10 cellular contexts compared by ENCODE assay signal in genomic region chr11:85316967-85317366, GRCh38.
DNase-seq lines count a peak whose midpoint lies in the region; ATAC-seq and TF ChIP-seq lines count a peak whose summit lies in the region.
"Had no signal": no experiment of that assay in that cellular context is flagged by ENCODE, and none has a peak within 500 bp of the region (broad histone marks: within the 10 kb centered on the region; RNA-seq: fewer than 3 reads in every experiment).

No MANE protein-coding gene starts in this region.

- H3K4me3 ChIP-seq in DOHH2 (ENCODE audit: low read length) (peak overlapping the region; percentile 61), stomach (no peak overlapping the region)

- no peaks in the 10 kb centered on the region for H3K9me2 ChIP-seq in DOHH2 (replicated peaks; ENCODE audit: control insufficient read depth, low read length)

- DNase-seq in NOMO-1 treated with DMSO at 0.1 percent for 48 hours (lab: John Stamatoyannopoulos, UW; ENCODE audit: unreplicated experiment) (peak; percentile 91), NCI-H526 (lab: John Stamatoyannopoulos, UW) (no peak), stomach (no peak), NCI-H2227 (lab: John Stamatoyannopoulos, UW; ENCODE audit: unreplicated experiment) (no peak)
- no peak for DNase-seq in effector CD4-positive, alpha-beta T cell
- DNase-seq: activated T-cell treated with anti-CD3 and anti-CD28 coated beads, Interleukin-2, amount 50 U/mL, for 24 hours had no signal

- TF ChIP-seq EP300 in stomach (IDR thresholded peaks at IDR 0.05), result no peak

- H3K79me2 ChIP-seq in DOHH2 (ENCODE audit: control insufficient read depth, low read length), result no peaks in the 10 kb centered on the region

- ATAC-seq in GM21367 (IDR thresholded peaks at IDR 0.05; ENCODE audit: unreplicated experiment) (peak; percentile 99), HG03354 (IDR thresholded peaks at IDR 0.05; ENCODE audit: poor library complexity, severe bottlenecking, unreplicated experiment) (peak; percentile 99)

- WGBS in stomach, 5 donors, result 48 to 60% (median 57%) methylated on average over 5 of the region's 5 CpGs

- no peaks in the 10 kb centered on the region for H3K9me3 ChIP-seq in DOHH2 (ENCODE audit: control insufficient read depth, insufficient read depth, low read length)
- peaks cover 0 to 8% (median 0%) of the 10 kb centered on the region in 4 donors for H3K9me3 ChIP-seq in stomach
- H3K9me3 ChIP-seq: neutrophil had no signal

- intact Hi-C loops in stomach (cut with DNase I; ENCODE audit: low total_unique reads), result no loop called here

- H4K20me1 ChIP-seq in DOHH2 (ENCODE audit: control insufficient read depth, insufficient read depth, low read depth, low read length), result no peaks in the 10 kb centered on the region

- H3K36me3 ChIP-seq in DOHH2 (ENCODE audit: control insufficient read depth, low read length), result peaks cover 13% of the 10 kb centered on the region; the same call in 1 of the 2 replicates
- H3K36me3 ChIP-seq in stomach, result no peaks in the 10 kb centered on the region
- H3K36me3 ChIP-seq: neutrophil had no signal

- TF ChIP-seq CTCF in DOHH2 (IDR thresholded peaks at IDR 0.05; ENCODE audit: low read depth, low read length, poor library complexity, severe bottlenecking) (no peak), stomach (IDR thresholded peaks at IDR 0.05) (no peak)

- peaks cover 66% of the 10 kb centered on the region for H3K4me1 ChIP-seq in DOHH2 (ENCODE audit: control insufficient read depth, low read length)
- H3K4me1 ChIP-seq in stomach, result no peaks in the 10 kb centered on the region

- H3K27me3 ChIP-seq in DOHH2 (ENCODE audit: control insufficient read depth, low read length) (no peaks in the 10 kb centered on the region), stomach (no peaks in the 10 kb centered on the region)
- H3K27me3 ChIP-seq: neutrophil had no signal

- peak overlapping the region; percentile 94 for H3K27ac ChIP-seq in DOHH2 (ENCODE audit: low read depth, low read length)
- no peak overlapping the region for H3K27ac ChIP-seq in stomach
- H3K27ac ChIP-seq: neutrophil had no signal

- H3F3A ChIP-seq in DOHH2 (ENCODE audit: control insufficient read depth, insufficient read depth), result peaks cover 4% of the 10 kb centered on the region; the same call in 1 of the 2 replicates

- no peak for TF ChIP-seq POLR2A in stomach (IDR thresholded peaks at IDR 0.05)

- H3K4me2 ChIP-seq in DOHH2 (ENCODE audit: low read length), result peak overlapping the region; percentile 78
